20 cellular contexts compared by ENCODE assay signal in genomic region chr5:176548967-176549444, GRCh38. TPM values are rescaled to one million over a fixed set of nuclear protein-coding genes. Genes with fewer than 3 reads are reported as not detected.
DNase-seq lines count a peak whose midpoint lies in the region; ATAC-seq and TF ChIP-seq lines count a peak whose summit lies in the region.
"Had no signal": no experiment of that assay in that cellular context is flagged by ENCODE, and none has a peak within 500 bp of the region (broad histone marks: within the 10 kb centered on the region; RNA-seq: fewer than 3 reads in every experiment).

Gene CDHR2 (plus strand): TSS chr5:176549342. CDS start chr5:176565353, 16,011 bp downstream.

- H3K79me2 ChIP-seq in PC-9 (ENCODE audit: low read depth) = peaks cover 15% of the 10 kb centered on the region

- intact Hi-C loops in PC-9 (cut with micrococcal nuclease; ENCODE audit: unreplicated experiment) = no loop called here
- intact Hi-C loops in left colon (cut with DNase I, micrococcal nuclease) = no loop called here
- intact Hi-C loops in spleen (cut with DNase I; ENCODE audit: low total_unique reads) = no loop called here
- intact Hi-C loops in left lung (cut with DNase I) = no loop called here

- peak within 1 kb of the TSS; percentile 34; the same call in 1 of the 2 replicates for H3K27ac ChIP-seq in PC-9
- H3K27ac ChIP-seq in spleen = peak within 1 kb of the TSS in 5 of 8 donors; percentile 18 to 75 (median 58)
- H3K27ac ChIP-seq in left lung = peak within 1 kb of the TSS in 1 of 2 donors; percentile 61
- H3K27ac ChIP-seq: HL-60, neural progenitor cell had no signal

- no peaks in the 10 kb centered on the region for H3K9me3 Mint-ChIP-seq in activated T-cell treated with anti-CD3 and anti-CD28 coated beads, Interleukin-2, amount 50 U/mL, for 72 hours
- H3K9me3 Mint-ChIP-seq: activated naive CD4-positive, alpha-beta T cell treated with anti-CD3 and anti-CD28 coated beads, Interleukin-2, amount 50 U/mL, for 72 hours; neural progenitor cell had no signal

- no peaks in the 10 kb centered on the region for H4K20me1 ChIP-seq in PC-9 (ENCODE audit: insufficient read depth)

- no TSS peak for BruUV-seq in PC-9 (replicated peaks; lab: Mats Ljungman, UMichigan)

- peaks cover 44% of the 10 kb centered on the region for H3K4me1 Mint-ChIP-seq in activated T-cell treated with anti-CD3 and anti-CD28 coated beads, Interleukin-2, amount 50 U/mL, for 72 hours (ENCODE audit: low read depth)

- no peaks in the 10 kb centered on the region for H3K9me2 ChIP-seq in PC-9 (ENCODE audit: insufficient read depth)

- peaks cover 49% of the 10 kb centered on the region for H3F3A ChIP-seq in PC-9 (ENCODE audit: insufficient read depth, low read depth)

- peak within 1 kb of the TSS; percentile 63 for H3K27ac Mint-ChIP-seq in activated T-cell treated with anti-CD3 and anti-CD28 coated beads, Interleukin-2, amount 50 U/mL, for 72 hours
- H3K27ac Mint-ChIP-seq: activated CD8-positive, alpha-beta memory T cell treated with anti-CD3 and anti-CD28 coated beads, Interleukin-2, amount 10 ng/mL, durations not matched to agents 7 days and 5 days; neural progenitor cell had no signal

- H3K27me3 Mint-ChIP-seq in activated T-cell treated with anti-CD3 and anti-CD28 coated beads, Interleukin-2, amount 50 U/mL, for 72 hours (ENCODE audit: low read depth) = no peaks in the 10 kb centered on the region
- H3K27me3 Mint-ChIP-seq: activated CD8-positive, alpha-beta memory T cell treated with anti-CD3 and anti-CD28 coated beads, Interleukin-2, amount 10 ng/mL, durations not matched to agents 7 days and 5 days had no signal

- H3K36me3 ChIP-seq in PC-9 (ENCODE audit: low read depth) (no peaks in the 10 kb centered on the region), spleen (no peaks in the 10 kb centered on the region), left lung (no peaks in the 10 kb centered on the region)
- H3K36me3 ChIP-seq: neural progenitor cell had no signal

- no peak for TF ChIP-seq POLR2A in spleen (IDR thresholded peaks at IDR 0.05)

- H3K27me3 ChIP-seq in PC-9 (ENCODE audit: insufficient read depth, low read depth) (no peaks in the 10 kb centered on the region), spleen (replicated peaks in 1 of 7) (peaks cover 0 to 29% (median 0%) of the 10 kb centered on the region in 7 donors), left lung (peaks cover 0 to 38% of the 10 kb centered on the region in 2 donors)

- H3K4me3 Mint-ChIP-seq in activated T-cell treated with anti-CD3 and anti-CD28 coated beads, Interleukin-2, amount 50 U/mL, for 72 hours = peak within 1 kb of the TSS; percentile 64 to 65
- H3K4me3 Mint-ChIP-seq: activated CD8-positive, alpha-beta memory T cell treated with anti-CD3 and anti-CD28 coated beads, Interleukin-2, amount 10 ng/mL, durations not matched to agents 7 days and 5 days; neural progenitor cell had no signal

- H3K4me2 ChIP-seq in PC-9 = peak within 1 kb of the TSS; percentile 18
- H3K4me2 ChIP-seq: neural progenitor cell had no signal

- H3K36me3 Mint-ChIP-seq in activated T-cell treated with anti-CD3 and anti-CD28 coated beads, Interleukin-2, amount 50 U/mL, for 72 hours (ENCODE audit: insufficient read depth in 2 of 2) = no peaks in the 10 kb centered on the region
- H3K36me3 Mint-ChIP-seq: activated CD8-positive, alpha-beta memory T cell treated with anti-CD3 and anti-CD28 coated beads, Interleukin-2, amount 10 ng/mL, durations not matched to agents 7 days and 5 days; activated naive CD4-positive, alpha-beta T cell treated with anti-CD3 and anti-CD28 coated beads, Interleukin-2, amount 50 U/mL, for 72 hours; neural progenitor cell had no signal

- DNase-seq in activated T-cell treated with anti-CD3 and anti-CD28 coated beads, Interleukin-2, amount 50 U/mL, for 72 hours = no peak
- DNase-seq in activated T-cell treated with anti-CD3 and anti-CD28 coated beads, Interleukin-2, amount 50 U/mL, for 1 hour = no peak
- no peak for DNase-seq in PC-9
- peak; percentile 66 to 71 for DNase-seq in left colon
- DNase-seq in spleen = no peak
- no peak for DNase-seq in left lung
- no peak for DNase-seq in foreskin fibroblast
- DNase-seq: activated CD8-positive, alpha-beta memory T cell treated with anti-CD3 and anti-CD28 coated beads, Interleukin-2, amount 10 ng/mL, durations not matched to agents 7 days and 5 days; DMS153; glutamatergic neuron; HCEC 1CT; NCI-H2029 treated with DMSO at 0.1 percent for 48 hours; NCI-H82 had no signal

- H3K9me3 ChIP-seq in PC-9 (ENCODE audit: insufficient read depth, low read depth) = no peaks in the 10 kb centered on the region
- H3K9me3 ChIP-seq in spleen = no peaks in the 10 kb centered on the region
- no peaks in the 10 kb centered on the region for H3K9me3 ChIP-seq in left lung

- H3K4me1 ChIP-seq in PC-9 (replicated peaks; ENCODE audit: insufficient read depth) (peaks cover 57% of the 10 kb centered on the region), spleen (peaks cover 3 to 75% (median 20%) of the 10 kb centered on the region in 6 donors), left lung (peaks cover 0 to 27% of the 10 kb centered on the region in 2 donors)

- 79 to 87% (median 81%) methylated on average over 12 to 18 of the region's 18 CpGs for WGBS in spleen, 5 donors

- ATAC-seq in activated T-cell treated with anti-CD3 and anti-CD28 coated beads, Interleukin-2, amount 50 U/mL, for 72 hours (replicated peaks in 1 of 2) = no peak
- ATAC-seq in left colon (peak; percentile 42), GM21528 (IDR thresholded peaks at IDR 0.05; ENCODE audit: low FRiP score, unreplicated experiment) (no peak), left lung (no peak)
- ATAC-seq: activated CD8-positive, alpha-beta memory T cell treated with anti-CD3 and anti-CD28 coated beads, Interleukin-2, amount 10 ng/mL, durations not matched to agents 7 days and 5 days; activated naive CD4-positive, alpha-beta T cell treated with anti-CD3 and anti-CD28 coated beads, Interleukin-2, amount 50 U/mL, for 72 hours had no signal

- POLR2A ChIA-PET in PC-9 (lab: Charles Lee; ENCODE audit: unreplicated experiment) = interaction anchor here (0.6 kb wide), 1 partner anchor 12 kb away, joined by 5 read pairs; the partner anchor contains the start of gene RNF44

- no peak within 1 kb of the TSS for H3K4me3 ChIP-seq in PC-9
- H3K4me3 ChIP-seq in spleen = peak within 1 kb of the TSS in 1 of 8 donors; percentile 47
- H3K4me3 ChIP-seq in left lung = no peak within 1 kb of the TSS
- no peak within 1 kb of the TSS for H3K4me3 ChIP-seq in foreskin fibroblast (ENCODE audit: low read depth in 1 of 2, low read length in 2 of 2)
- H3K4me3 ChIP-seq: neural progenitor cell, skin epidermis had no signal

- CTCF ChIA-PET in PC-9 (lab: Charles Lee) = no interaction called here

- H2AFZ ChIP-seq in PC-9 = no peak within 1 kb of the TSS
- H2AFZ ChIP-seq: neural progenitor cell had no signal

- TF ChIP-seq CTCF in PC-9 (conservative IDR thresholded peaks at IDR 0.05) (no peak), spleen (IDR thresholded peaks at IDR 0.05 in 8 of 11, conservative IDR thresholded peaks at IDR 0.05 in 3 of 11) (no peak), left lung (IDR thresholded peaks at IDR 0.05) (no peak), foreskin fibroblast (IDR thresholded peaks at IDR 0.05; ENCODE audit: low read depth, low read length) (no peak)

RNA-seq across cellular contexts. Expression of gene CDHR2, which starts in this region (rescaled TPM):
- total RNA-seq in activated T-cell treated with anti-CD3 and anti-CD28 coated beads, Interleukin-2, amount 50 U/mL, for 72 hours = under 1 TPM; 0.67 to 0.81 TPM
- total RNA-seq in PC-9 (2021) (not detected in 2 replicates), left colon (100 to 1,000 TPM in 1 of 2 donors, 10 to 100 TPM in 1; 93.4 to 141 TPM), spleen (1 to 10 TPM in 1 of 7 donors, under 1 TPM in 4, not detected in 2; 0.17 to 1.4 (median 0.54) TPM), left lung (under 1 TPM in 1 of 2 donors, not detected in 1; 0.26 TPM)
- polyA plus RNA-seq in spleen = under 1 TPM; 0.02 to 0.26 (median 0.10) TPM
- polyA plus RNA-seq: AG04450, keratinocyte had no signal

Comparison
In these comparisons a context has a peak if more than half of its experiments do, and no peak if none do; other contexts are left out.
1. RNA of gene CDHR2 (total RNA-seq): 93.4 to 141 TPM in left colon; 0.67 to 0.81 TPM in activated T-cell treated with anti-CD3 and anti-CD28 coated beads, Interleukin-2, amount 50 U/mL, for 72 hours, 0.17 to 1.4 TPM in spleen, 0.26 TPM in left lung and not detected in PC-9; every median in the first group is over 10 times any median in the second.
2. DNase-seq: peak in left colon (2 of 2); none in activated T-cell treated with anti-CD3 and anti-CD28 coated beads, Interleukin-2, amount 50 U/mL, for 72 hours (0 of 2), activated T-cell treated with anti-CD3 and anti-CD28 coated beads, Interleukin-2, amount 50 U/mL, for 1 hour (single experiment), PC-9 (0 of 2), spleen (single experiment), left lung (0 of 2) and foreskin fibroblast (0 of 2).